13 cellular contexts compared by ENCODE assay signal in the genomic region with DNA sequence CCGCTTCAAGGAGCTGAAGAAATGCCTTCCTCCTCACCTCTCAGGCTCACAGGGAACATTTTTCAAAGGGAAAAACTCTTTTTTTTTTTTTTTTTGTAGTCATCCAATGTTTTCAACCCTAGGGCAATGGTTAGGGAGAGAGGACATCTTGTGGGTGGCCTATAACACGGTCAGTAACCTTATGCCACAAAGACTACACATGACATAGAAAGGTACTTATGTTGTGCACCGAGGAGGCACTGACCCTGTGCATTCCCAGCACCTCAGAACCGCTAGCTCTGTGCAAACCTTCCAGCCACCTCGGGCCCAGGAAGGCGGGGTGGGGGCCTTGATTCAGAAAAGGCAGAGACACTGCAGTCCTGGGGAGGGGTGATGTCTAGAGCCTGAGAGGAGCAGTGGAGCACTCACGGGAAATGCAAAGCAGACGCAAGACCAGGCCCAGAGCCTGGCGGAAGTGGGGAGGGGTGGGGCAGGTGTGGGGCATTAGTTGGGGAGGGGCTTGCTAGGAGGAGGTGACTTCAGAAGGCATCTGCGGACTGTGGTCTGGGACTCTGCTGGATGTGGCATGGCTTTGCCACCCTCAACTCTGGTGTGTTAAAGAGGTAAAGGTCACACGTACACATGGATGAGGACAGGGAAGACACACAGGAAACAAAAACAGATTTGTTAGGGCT.
DNase-seq lines count a peak whose midpoint lies in the region; ATAC-seq and TF ChIP-seq lines count a peak whose summit lies in the region.
"Had no signal": no experiment of that assay in that cellular context is flagged by ENCODE, and none has a peak within 500 bp of the region (broad histone marks: within the 10 kb centered on the region; RNA-seq: fewer than 3 reads in every experiment).

No MANE protein-coding gene starts in this region.

- WGBS in sigmoid colon, 2 donors = 75 to 85% methylated on average over 11 of the region's 11 CpGs
- WGBS in adrenal gland, 4 donors = 77 to 86% (median 82%) methylated on average over 11 of the region's 11 CpGs

- H3K36me3 Mint-ChIP-seq in activated CD8-positive, alpha-beta memory T cell treated with anti-CD3 and anti-CD28 coated beads, Interleukin-2, amount 10 ng/mL, durations not matched to agents 7 days and 5 days = peaks cover 1% of the 10 kb centered on the region
- peaks cover 7% of the 10 kb centered on the region for H3K36me3 Mint-ChIP-seq in central memory CD8-positive, alpha-beta T cell (ENCODE audit: insufficient read depth)

- H3K9me3 Mint-ChIP-seq in activated CD8-positive, alpha-beta memory T cell treated with anti-CD3 and anti-CD28 coated beads, Interleukin-2, amount 10 ng/mL, durations not matched to agents 7 days and 5 days (ENCODE audit: low read depth) = no peaks in the 10 kb centered on the region
- no peaks in the 10 kb centered on the region for H3K9me3 Mint-ChIP-seq in central memory CD8-positive, alpha-beta T cell
- H3K9me3 Mint-ChIP-seq: activated naive CD8-positive, alpha-beta T cell treated with anti-CD3 and anti-CD28 coated beads, Interleukin-2, amount 50 U/mL, for 24 hours had no signal

- H3K4me3 ChIP-seq in sigmoid colon (no peak overlapping the region), adrenal gland (no peak overlapping the region)
- H3K4me3 ChIP-seq: lung, tibial nerve had no signal

- intact Hi-C loops in sigmoid colon (cut with DNase I) (no loop called here), adrenal gland (cut with DNase I) (no loop called here)

- no peak for TF ChIP-seq POLR2A in sigmoid colon (IDR thresholded peaks at IDR 0.05)
- TF ChIP-seq POLR2A in adrenal gland (IDR thresholded peaks at IDR 0.05) = no peak

- no peak for TF ChIP-seq EP300 in sigmoid colon (IDR thresholded peaks at IDR 0.05)

- no peak overlapping the region for H3K4me3 Mint-ChIP-seq in activated CD8-positive, alpha-beta memory T cell treated with anti-CD3 and anti-CD28 coated beads, Interleukin-2, amount 10 ng/mL, durations not matched to agents 7 days and 5 days
- H3K4me3 Mint-ChIP-seq in central memory CD8-positive, alpha-beta T cell = peak overlapping the region; percentile 46
- H3K4me3 Mint-ChIP-seq: activated naive CD8-positive, alpha-beta T cell treated with anti-CD3 and anti-CD28 coated beads, Interleukin-2, amount 50 U/mL, for 24 hours had no signal

- H3K4me1 Mint-ChIP-seq in activated CD8-positive, alpha-beta memory T cell treated with anti-CD3 and anti-CD28 coated beads, Interleukin-2, amount 10 ng/mL, durations not matched to agents 7 days and 5 days = peaks cover 11% of the 10 kb centered on the region
- peaks cover 7% of the 10 kb centered on the region for H3K4me1 Mint-ChIP-seq in central memory CD8-positive, alpha-beta T cell

- peak; percentile 63 for DNase-seq in activated CD8-positive, alpha-beta memory T cell treated with anti-CD3 and anti-CD28 coated beads, Interleukin-2, amount 10 ng/mL, durations not matched to agents 7 days and 5 days
- no peak for DNase-seq in activated CD8-positive, alpha-beta memory T cell treated with anti-CD3 and anti-CD28 coated beads, Interleukin-2, amount 50 U/mL, for 48 hours
- peak; percentile 35 for DNase-seq in NCI-H69 (lab: John Stamatoyannopoulos, UW)
- DNase-seq in central memory CD8-positive, alpha-beta T cell (ENCODE audit: low spot score in 2 of 2) = peak in 1 of 2 donors; percentile 16
- peak; percentile 26 for DNase-seq in sigmoid colon
- no peak for DNase-seq in T-helper 9 cell
- DNase-seq in adrenal gland = no peak
- no peak for DNase-seq in OCI-M2 (lab: John Stamatoyannopoulos, UW; ENCODE audit: unreplicated experiment)
- DNase-seq: activated naive CD8-positive, alpha-beta T cell treated with anti-CD3 and anti-CD28 coated beads, Interleukin-2, amount 50 U/mL, for 24 hours; erythroblast; NCI-H2171 had no signal

- TF ChIP-seq CTCF in sigmoid colon (IDR thresholded peaks at IDR 0.05) = no peak
- no peak for TF ChIP-seq CTCF in adrenal gland (IDR thresholded peaks at IDR 0.05)

- peaks cover 0 to 8% (median 3%) of the 10 kb centered on the region in 4 donors for H3K4me1 ChIP-seq in sigmoid colon
- H3K4me1 ChIP-seq in adrenal gland (replicated peaks in 1 of 2) = no peaks in the 10 kb centered on the region
- H3K4me1 ChIP-seq: tibial nerve had no signal

- H3K27ac ChIP-seq in sigmoid colon (no peak overlapping the region), adrenal gland (no peak overlapping the region)
- H3K27ac ChIP-seq: tibial nerve had no signal

- H3K27me3 Mint-ChIP-seq in activated CD8-positive, alpha-beta memory T cell treated with anti-CD3 and anti-CD28 coated beads, Interleukin-2, amount 10 ng/mL, durations not matched to agents 7 days and 5 days = no peaks in the 10 kb centered on the region
- H3K27me3 Mint-ChIP-seq in central memory CD8-positive, alpha-beta T cell = no peaks in the 10 kb centered on the region
- H3K27me3 Mint-ChIP-seq: activated naive CD8-positive, alpha-beta T cell treated with anti-CD3 and anti-CD28 coated beads, Interleukin-2, amount 50 U/mL, for 24 hours had no signal

- CTCF ChIA-PET in activated CD8-positive, alpha-beta memory T cell treated with anti-CD3 and anti-CD28 coated beads, Interleukin-2, amount 10 ng/mL, durations not matched to agents 7 days and 5 days (lab: Charles Lee) = no interaction called here

- H3K9me3 ChIP-seq in sigmoid colon = no peaks in the 10 kb centered on the region
- no peaks in the 10 kb centered on the region for H3K9me3 ChIP-seq in adrenal gland (replicated peaks in 1 of 3)
- H3K9me3 ChIP-seq: tibial nerve had no signal

- peak overlapping the region; percentile 40 for H3K27ac Mint-ChIP-seq in activated CD8-positive, alpha-beta memory T cell treated with anti-CD3 and anti-CD28 coated beads, Interleukin-2, amount 10 ng/mL, durations not matched to agents 7 days and 5 days
- peak overlapping the region; percentile 46 for H3K27ac Mint-ChIP-seq in central memory CD8-positive, alpha-beta T cell (ENCODE audit: low read depth)
- H3K27ac Mint-ChIP-seq: activated naive CD8-positive, alpha-beta T cell treated with anti-CD3 and anti-CD28 coated beads, Interleukin-2, amount 50 U/mL, for 24 hours had no signal

- H3K36me3 ChIP-seq in sigmoid colon (no peaks in the 10 kb centered on the region), adrenal gland (replicated peaks in 1 of 2) (no peaks in the 10 kb centered on the region)
- H3K36me3 ChIP-seq: tibial nerve had no signal

- ATAC-seq in activated CD8-positive, alpha-beta memory T cell treated with anti-CD3 and anti-CD28 coated beads, Interleukin-2, amount 10 ng/mL, durations not matched to agents 7 days and 5 days = peak; percentile 69
- ATAC-seq in central memory CD8-positive, alpha-beta T cell (replicated peaks; ENCODE audit: extremely low read depth, poor library complexity, severe bottlenecking) = peak; percentile 79
- ATAC-seq: activated naive CD8-positive, alpha-beta T cell treated with anti-CD3 and anti-CD28 coated beads, Interleukin-2, amount 50 U/mL, for 24 hours had no signal

- no peaks in the 10 kb centered on the region for H3K27me3 ChIP-seq in sigmoid colon
- no peaks in the 10 kb centered on the region for H3K27me3 ChIP-seq in adrenal gland
- H3K27me3 ChIP-seq: tibial nerve had no signal

Comparison
In these comparisons a context has a peak if more than half of its experiments do, and no peak if none do; other contexts are left out.
1. DNase-seq: peak in activated CD8-positive, alpha-beta memory T cell treated with anti-CD3 and anti-CD28 coated beads, Interleukin-2, amount 10 ng/mL, durations not matched to agents 7 days and 5 days (single experiment), NCI-H69 (single experiment) and sigmoid colon (single experiment); none in activated CD8-positive, alpha-beta memory T cell treated with anti-CD3 and anti-CD28 coated beads, Interleukin-2, amount 50 U/mL, for 48 hours (single experiment), T-helper 9 cell (single experiment), adrenal gland (0 of 7) and OCI-M2 (single experiment).